In genomic region chr2:212995920-212996319, GRCh38 we compare ENCODE assay signal across 21 cellular contexts.
A peak's percentile ranks its signal among the peaks of the same experiment; 100 is the strongest.
DNase-seq lines count a peak whose midpoint lies in the region; ATAC-seq, FAIRE-seq and TF ChIP-seq lines count a peak whose summit lies in the region.
"Had no signal": no experiment of that assay in that cellular context is flagged by ENCODE, and none has a peak within 500 bp of the region (broad histone marks: within the 10 kb centered on the region; RNA-seq: fewer than 3 reads in every experiment).

No MANE protein-coding gene starts in this region.

- H3K27ac ChIP-seq in PC-3 (ENCODE audit: low read length) = no peak overlapping the region
- H3K27ac ChIP-seq: HL-60, pancreas, right lobe of liver, tibial nerve had no signal

- intact Hi-C loops in PC-3 (cut with micrococcal nuclease) = no loop called here

- H3F3A ChIP-seq in PC-3 (ENCODE audit: low read length, unreplicated experiment) = no peaks in the 10 kb centered on the region

- H3K79me2 ChIP-seq in PC-3 (ENCODE audit: low read length) = no peaks in the 10 kb centered on the region

- CTCF ChIA-PET in PC-3 (lab: Charles Lee) = no interaction called here

- TF ChIP-seq CTCF in PC-3 (conservative IDR thresholded peaks at IDR 0.05; ENCODE audit: low read depth, low read length) (no peak), bronchial epithelial cell (IDR thresholded peaks at IDR 0.05; ENCODE audit: insufficient read depth, low read length, severe bottlenecking) (no peak)

- BruUV-seq in PC-3 (replicated peaks; lab: Mats Ljungman, UMichigan) = no TSS peak

- POLR2A ChIA-PET in PC-3 (lab: Charles Lee; ENCODE audit: unreplicated experiment) = no interaction called here

- H3K4me3 ChIP-seq in PC-3 (ENCODE audit: low read length) (no peak overlapping the region), bronchial epithelial cell (ENCODE audit: low read depth, low read length) (no peak overlapping the region)
- H3K4me3 ChIP-seq: pancreas, right lobe of liver, tibial nerve had no signal

- H2AFZ ChIP-seq in PC-3 (ENCODE audit: low read length) = no peak overlapping the region

- H3K27me3 ChIP-seq in PC-3 (ENCODE audit: low read length) = no peaks in the 10 kb centered on the region
- no peaks in the 10 kb centered on the region for H3K27me3 ChIP-seq in bronchial epithelial cell (ENCODE audit: control insufficient read depth, insufficient read depth, low read length)
- H3K27me3 ChIP-seq: pancreas, right lobe of liver, tibial nerve had no signal

- H4K20me1 ChIP-seq in PC-3 (ENCODE audit: low read length) = no peaks in the 10 kb centered on the region

- H3K4me2 ChIP-seq in PC-3 (ENCODE audit: low read length) = no peak overlapping the region

- ATAC-seq in PC-3 (peak; percentile 56), HG02938 (IDR thresholded peaks at IDR 0.05; ENCODE audit: unreplicated experiment) (no peak)
- ATAC-seq: natural killer cell treated with Interleukin-12 subunit alpha and Interleukin-12 subunit beta and Interleukin-15 and Interleukin-18, amount 100 ng/mL, for 72 hours; pancreas; right lobe of liver had no signal

- H3K9me3 ChIP-seq in PC-3 (ENCODE audit: low read length) = no peaks in the 10 kb centered on the region
- H3K9me3 ChIP-seq: pancreas, right lobe of liver, tibial nerve had no signal

- H3K4me1 ChIP-seq in PC-3 (ENCODE audit: insufficient read depth, low read length) = peaks cover 10% of the 10 kb centered on the region; the same call in 1 of the 2 replicates
- H3K4me1 ChIP-seq: pancreas, right lobe of liver had no signal

- H3K9ac ChIP-seq in PC-3 (ENCODE audit: low read length) = no peak overlapping the region

- H3K36me3 ChIP-seq in PC-3 (ENCODE audit: low read depth, low read length) (no peaks in the 10 kb centered on the region), bronchial epithelial cell (ENCODE audit: control insufficient read depth, insufficient read depth, low read length) (no peaks in the 10 kb centered on the region)
- H3K36me3 ChIP-seq: pancreas, right lobe of liver, tibial nerve had no signal

- DNase-seq in ELR (ENCODE audit: low read depth) = peak; percentile 60
- peak; percentile 64 for DNase-seq in PC-3
- DNase-seq in bronchial epithelial cell (ENCODE audit: low read depth) = peak; percentile 60
- peak; percentile 77 for DNase-seq in iris pigment epithelial cell (ENCODE audit: low read depth)
- DNase-seq in NCI-H524 treated with DMSO at 0.1 percent for 48 hours (lab: John Stamatoyannopoulos, UW) = no peak
- DNase-seq in NCI-H446 treated with DMSO at 0.1 percent for 48 hours (lab: John Stamatoyannopoulos, UW) = no peak
- DNase-seq: activated CD4-positive, alpha-beta T cell treated with anti-CD3 and anti-CD28 coated beads for 48 hours; activated effector memory CD4-positive, alpha-beta T cell treated with Interleukin-2 at 50 U/mL for 16 hours; CD8-positive, alpha-beta memory T cell; head of caudate nucleus; NCI-H2171 treated with DMSO at 0.1 percent for 48 hours; NCI-H69; pancreas; right lobe of liver; SHP77; stimulated activated naive CD4-positive, alpha-beta T cell; T-helper 1 cell had no signal

- FAIRE-seq in bronchial epithelial cell (lab: Jason Lieb, UNC) = no peak
- FAIRE-seq: pancreas had no signal

- no peaks in the 10 kb centered on the region for H3K9me2 ChIP-seq in PC-3 (replicated peaks; ENCODE audit: low read length)

Comparison
In these comparisons a context has a peak if more than half of its experiments do, and no peak if none do; other contexts are left out.
1. DNase-seq: peak in ELR (single experiment), PC-3 (single experiment), bronchial epithelial cell (single experiment) and iris pigment epithelial cell (single experiment); none in NCI-H524 treated with DMSO at 0.1 percent for 48 hours (single experiment) and NCI-H446 treated with DMSO at 0.1 percent for 48 hours (single experiment).